ENCODE assay signal across 27 cellular contexts in genomic region chr13:40527914-40528313, GRCh38.
DNase-seq lines count a peak whose midpoint lies in the region; ATAC-seq, FAIRE-seq and TF ChIP-seq lines count a peak whose summit lies in the region.
"Had no signal": no experiment of that assay in that cellular context is flagged by ENCODE, and none has a peak within 500 bp of the region (broad histone marks: within the 10 kb centered on the region; RNA-seq: fewer than 3 reads in every experiment).

No MANE protein-coding gene starts in this region.

- H3K4me3 ChIP-seq in HepG2 (replicated peaks in 1 of 3; ENCODE audit: insufficient read depth in 1 of 3, low read depth in 2 of 3, low read length in 3 of 3), result no peak overlapping the region
- no peak overlapping the region for H3K4me3 ChIP-seq in right lobe of liver
- no peak overlapping the region for H3K4me3 ChIP-seq in HEK293 (ENCODE audit: low read depth, low read length)
- H3K4me3 ChIP-seq in endodermal cell (ENCODE audit: low read length), result no peak overlapping the region
- H3K4me3 ChIP-seq: BLaER1, GM12878 had no signal

- TF ChIP-seq EP300 in HepG2 (IDR thresholded peaks at IDR 0.05; ENCODE audit: low read depth in 2 of 2, low read length in 2 of 2), result no peak
- TF ChIP-seq EP300 in HepG2 (CRISPR knock-in tag; IDR thresholded peaks at IDR 0.05; ENCODE audit: borderline replicate concordance), result no peak

- H2AFZ ChIP-seq in HepG2 (ENCODE audit: low read length), result no peak overlapping the region

- H3K9me3 Mint-ChIP-seq in endodermal cell, result peaks cover 26% of the 10 kb centered on the region

- H3K27me3 ChIP-seq in HepG2 (ENCODE audit: control insufficient read depth in 1 of 2, insufficient read depth in 2 of 2, low read length in 2 of 2) (no peaks in the 10 kb centered on the region), right lobe of liver (no peaks in the 10 kb centered on the region), endodermal cell (ENCODE audit: control insufficient read depth, insufficient read depth, low read length, poor library complexity, severe bottlenecking) (no peaks in the 10 kb centered on the region)
- H3K27me3 ChIP-seq: BE2C, BLaER1 had no signal

- no peak overlapping the region for H3K4me3 Mint-ChIP-seq in endodermal cell
- H3K4me3 Mint-ChIP-seq: CD14-positive monocyte; CD4-positive, alpha-beta memory T cell; CD4-positive, CD25-positive, alpha-beta regulatory T cell; CD8-positive, alpha-beta memory T cell had no signal

- DNase-seq in HepG2 (ENCODE audit: low spot score), result no peak
- no peak for DNase-seq in right lobe of liver
- peak; percentile 68 for DNase-seq in amniotic epithelial cell (ENCODE audit: low read depth)
- DNase-seq in SHP77 (lab: John Stamatoyannopoulos, UW), result no peak
- DNase-seq in GDM1 (lab: John Stamatoyannopoulos, UW), result no peak
- DNase-seq in endodermal cell, result no peak
- DNase-seq: 8988T; ACHN; BE2C; C1 segment of cervical spinal cord; CD4-positive, alpha-beta memory T cell; CD4-positive, CD25-positive, alpha-beta regulatory T cell; CD8-positive, alpha-beta memory T cell; COR-L47; DMS 273 treated with DMSO at 0.1 percent for 48 hours; DMS153; DMS53; DMS79; DND-41 had no signal

- CTCF ChIA-PET in HepG2 (lab: Yijun Ruan, JAX; ENCODE audit: low intra/inter-chr PET ratio, low total read pairs), result no interaction called here
- CTCF ChIA-PET in HEK293 (lab: Yijun Ruan, JAX), result no interaction called here

- WGBS in HepG2 (ENCODE audit: low lambda C conversion rate), result 94% methylated on average over 1 of the region's 1 CpG
- WGBS in right lobe of liver (ENCODE audit: insufficient coverage, low coverage, low lambda C conversion rate, missing lambda C conversion rate), result 83% methylated on average over 1 of the region's 1 CpG
- WGBS in endodermal cell (ENCODE audit: insufficient coverage in 1 of 2, insufficient read length in 1 of 2), 2 experiments, result 100% methylated on average over 1 of the region's 1 CpG; no CpG with 5 or more reads in 1 of the 2 experiments

- TF ChIP-seq RAD21 in HepG2 (CRISPR knock-in tag; IDR thresholded peaks at IDR 0.05), result no peak

- intact Hi-C loops in HepG2 (cut with micrococcal nuclease; ENCODE audit: unreplicated experiment), result no loop called here
- intact Hi-C loops in right lobe of liver (cut with DNase I), result no loop called here

- H3K4me1 Mint-ChIP-seq in endodermal cell, result no peaks in the 10 kb centered on the region
- H3K4me1 Mint-ChIP-seq: CD14-positive monocyte had no signal

- no peaks in the 10 kb centered on the region for H4K20me1 ChIP-seq in HepG2 (ENCODE audit: insufficient read depth, low read length)
- H4K20me1 ChIP-seq: BLaER1 had no signal

- H3K9ac ChIP-seq in HepG2 (ENCODE audit: insufficient read depth, low read depth, low read length), result no peak overlapping the region
- no peak overlapping the region for H3K9ac ChIP-seq in endodermal cell (ENCODE audit: extremely low read depth, low read length, poor library complexity, severe bottlenecking)
- H3K9ac ChIP-seq: BLaER1 had no signal

- no TSS peak for BruUV-seq in HepG2 (replicated peaks; lab: Mats Ljungman, UMichigan)

- no peaks in the 10 kb centered on the region for H3K36me3 ChIP-seq in HepG2 (replicated peaks in 1 of 2; ENCODE audit: control insufficient read depth in 1 of 2, insufficient read depth in 2 of 2, low read length in 2 of 2)
- H3K36me3 ChIP-seq in right lobe of liver, result no peaks in the 10 kb centered on the region
- no peaks in the 10 kb centered on the region for H3K36me3 ChIP-seq in HEK293 (ENCODE audit: control insufficient read depth in 2 of 2, insufficient read depth in 1 of 2, low read length in 2 of 2)
- H3K36me3 ChIP-seq in endodermal cell (ENCODE audit: control insufficient read depth, insufficient read depth, low read length), result no peaks in the 10 kb centered on the region
- H3K36me3 ChIP-seq: BE2C, BLaER1 had no signal

- no peak overlapping the region for H3K27ac Mint-ChIP-seq in endodermal cell
- H3K27ac Mint-ChIP-seq: CD14-positive monocyte; CD4-positive, alpha-beta memory T cell; CD4-positive, CD25-positive, alpha-beta regulatory T cell had no signal

- H3K4me1 ChIP-seq in HepG2 (ENCODE audit: insufficient read depth, low read length), result peaks cover 22% of the 10 kb centered on the region
- H3K4me1 ChIP-seq in right lobe of liver, result peaks cover 0 to 10% (median 0%) of the 10 kb centered on the region in 4 donors
- H3K4me1 ChIP-seq in HEK293 (ENCODE audit: control insufficient read depth, insufficient read depth, low read length), result no peaks in the 10 kb centered on the region
- H3K4me1 ChIP-seq in endodermal cell (ENCODE audit: control insufficient read depth, insufficient read depth, low read length), result no peaks in the 10 kb centered on the region
- H3K4me1 ChIP-seq: BE2C, BLaER1 had no signal

- TF ChIP-seq POLR2A in HepG2 (IDR thresholded peaks at IDR 0.05; ENCODE audit: insufficient read depth in 1 of 2, low read depth in 2 of 2, low read length in 2 of 2), result no peak
- no peak for TF ChIP-seq POLR2A in right lobe of liver (IDR thresholded peaks at IDR 0.05)

- in situ Hi-C loops in HepG2 (cut with HindIII; ENCODE audit: extremely low pct_ligation_motif_present, low pct_unique_long_range_greater_than_20kb), result no loop called here

- no peaks in the 10 kb centered on the region for H3K79me2 ChIP-seq in HepG2 (ENCODE audit: insufficient read depth, low read length)

- FAIRE-seq in HepG2 (lab: Jason Lieb, UNC), result no peak
- FAIRE-seq: A204.1, G401.6, GM12878, GM12892, GM18507 had no signal

- peaks cover 8% of the 10 kb centered on the region for H3K36me3 Mint-ChIP-seq in endodermal cell (ENCODE audit: low read depth)
- H3K36me3 Mint-ChIP-seq: CD14-positive monocyte had no signal

- POLR2A ChIA-PET in HepG2 (lab: Yijun Ruan, JAX), result no interaction called here
- POLR2A ChIA-PET in HEK293 (lab: Yijun Ruan, JAX), result no interaction called here

- no peak overlapping the region for H3K27ac ChIP-seq in HepG2 (ENCODE audit: extremely low read length, insufficient read depth, low read length)
- H3K27ac ChIP-seq in right lobe of liver, result no peak overlapping the region
- no peak overlapping the region for H3K27ac ChIP-seq in HEK293 (ENCODE audit: extremely low read depth, low read depth, low read length)
- no peak overlapping the region for H3K27ac ChIP-seq in endodermal cell (ENCODE audit: low read depth, low read length)
- H3K27ac ChIP-seq: BLaER1 had no signal

- H3K27me3 Mint-ChIP-seq in endodermal cell (ENCODE audit: insufficient read depth), result no peaks in the 10 kb centered on the region
- H3K27me3 Mint-ChIP-seq: CD4-positive, alpha-beta memory T cell; CD4-positive, CD25-positive, alpha-beta regulatory T cell had no signal

- no peak overlapping the region for H3K4me2 ChIP-seq in HepG2 (ENCODE audit: low read depth, low read length)
- H3K4me2 ChIP-seq: BLaER1 had no signal

- H3K9me3 ChIP-seq in HepG2 (ENCODE audit: low read length) (peaks cover 10% of the 10 kb centered on the region; the same call in 1 of the 2 replicates), right lobe of liver (no peaks in the 10 kb centered on the region), HEK293 (ENCODE audit: control insufficient read depth, insufficient read depth, low read depth, low read length) (no peaks in the 10 kb centered on the region), endodermal cell (ENCODE audit: control insufficient read depth, low read length) (peaks cover 19% of the 10 kb centered on the region)
- H3K9me3 ChIP-seq: BE2C had no signal

- ATAC-seq in HepG2, result no peak
- ATAC-seq in right lobe of liver, result no peak
- ATAC-seq: GM12878 had no signal

- TF ChIP-seq CTCF in HepG2 (CRISPR knock-in tag; IDR thresholded peaks at IDR 0.05) (no peak), right lobe of liver (IDR thresholded peaks at IDR 0.05) (no peak), HEK293 (tag by site-specific recombination; IDR thresholded peaks at IDR 0.05) (no peak), endodermal cell (conservative IDR thresholded peaks at IDR 0.05) (no peak)

TF ChIP-seq in HepG2, 621 proteins besides CTCF, POLR2A, EP300 and RAD21:
- TF ChIP-seq ZNF615 (CRISPR knock-in tag; IDR thresholded peaks at IDR 0.05; ENCODE audit: borderline replicate concordance) (peak; percentile 100), MYC (CRISPR knock-in tag; IDR thresholded peaks at IDR 0.05; ENCODE audit: borderline replicate concordance) (no peak), NR0B2 (CRISPR knock-in tag; IDR thresholded peaks at IDR 0.05) (no peak)

TF ChIP-seq in HEK293, 187 proteins besides CTCF, POLR2A, EP300 and RAD21:
- TF ChIP-seq ZNF335 (tag by site-specific recombination; conservative IDR thresholded peaks at IDR 0.05) (no peak), SETDB1 (IDR thresholded peaks at IDR 0.05; ENCODE audit: insufficient read length, low read length) (peak; percentile 89)

Comparison
In these comparisons a context has a peak if more than half of its experiments do, and no peak if none do; other contexts are left out.
1. Of the 63 proteins assayed by ChIP-seq in both HepG2 and HEK293: peak only in HepG2: none; only in HEK293: SETDB1; in both: none; in neither: 62.